Comparison of ENCODE assay signal across 8 cellular contexts in genomic region chr10:119655566-119656001, GRCh38. TPM values are rescaled to one million over a fixed set of nuclear protein-coding genes. Genes with fewer than 3 reads are reported as not detected.
DNase-seq lines count a peak whose midpoint lies in the region; FAIRE-seq and TF ChIP-seq lines count a peak whose summit lies in the region.

No MANE protein-coding gene starts in this region.

- H3K27me3 Mint-ChIP-seq in activated naive CD8-positive, alpha-beta T cell = no peaks in the 10 kb centered on the region

- H3K27ac Mint-ChIP-seq in activated naive CD8-positive, alpha-beta T cell = peak overlapping the region; percentile 83

- peaks cover 88% of the 10 kb centered on the region for H3K79me2 ChIP-seq in ACC112 (ENCODE audit: control insufficient read depth, insufficient read depth, low read length, unreplicated experiment)

- intact Hi-C loops in left ventricle myocardium inferior (cut with micrococcal nuclease) = no loop called here

- H3K9me3 ChIP-seq in left ventricle myocardium inferior (replicated peaks) = no peaks in the 10 kb centered on the region

- H3K4me3 ChIP-seq in ACC112 (ENCODE audit: low read depth, low read length) (peak overlapping the region; percentile 94), left ventricle myocardium inferior (peak overlapping the region; percentile 82)

- no peak for FAIRE-seq in RCC 7860 (lab: Jason Lieb, UNC)

- H3K36me3 ChIP-seq in ACC112 (ENCODE audit: insufficient read depth, low read length) (peaks cover 9% of the 10 kb centered on the region; the same call in 1 of the 2 replicates), left ventricle myocardium inferior (no peaks in the 10 kb centered on the region)

- H3K4me1 ChIP-seq in ACC112 (ENCODE audit: control insufficient read depth, insufficient read depth, low read length, unreplicated experiment) (peaks cover 61% of the 10 kb centered on the region), left ventricle myocardium inferior (peaks cover 89% of the 10 kb centered on the region)

- H3K27ac ChIP-seq in ACC112 (ENCODE audit: low read depth, low read length) (peak overlapping the region; percentile 95), left ventricle myocardium inferior (replicated peaks) (peak overlapping the region; percentile 94)

- no peak overlapping the region for H2AFZ ChIP-seq in ACC112 (ENCODE audit: low read length, unreplicated experiment)

- peak overlapping the region; percentile 73 for H3K4me3 Mint-ChIP-seq in activated naive CD8-positive, alpha-beta T cell

- H3K36me3 Mint-ChIP-seq in activated naive CD8-positive, alpha-beta T cell = no peaks in the 10 kb centered on the region

- H3K4me1 Mint-ChIP-seq in activated naive CD8-positive, alpha-beta T cell (ENCODE audit: low read depth) = peaks cover 66% of the 10 kb centered on the region

- DNase-seq in RCC 7860 (ENCODE audit: low spot score) (peak; percentile 23), left ventricle myocardium inferior (peak; percentile 46), NCI-H1694 (lab: John Stamatoyannopoulos, UW) (no peak), pons (ENCODE audit: low spot score) (no peak), SIG-M5 (lab: John Stamatoyannopoulos, UW) (no peak)
- DNase-seq in stimulated activated CD4-positive, alpha-beta T cell treated with anti-CD3 and anti-CD28 coated beads, TNF-alpha, amount 100 ng/mL, for 24 hours (ENCODE audit: low read depth in 3 of 3) = peak; percentile 26 to 57 (median 42)

- no peak for TF ChIP-seq CTCF in left ventricle myocardium inferior (IDR thresholded peaks at IDR 0.05; ENCODE audit: borderline replicate concordance)

- H3K27me3 ChIP-seq in ACC112 (ENCODE audit: insufficient read depth, low read length) (no peaks in the 10 kb centered on the region), left ventricle myocardium inferior (ENCODE audit: low read depth) (no peaks in the 10 kb centered on the region)

- H3K9me3 Mint-ChIP-seq in activated naive CD8-positive, alpha-beta T cell (ENCODE audit: low read depth) = no peaks in the 10 kb centered on the region

RNA-seq across cellular contexts. Expression of gene BAG3, which starts 4.4 kb away (rescaled TPM):
- total RNA-seq in left ventricle myocardium inferior = 164 TPM

RNA-seq across cellular contexts. Expression of gene TIAL1, which starts 58.8 kb away (rescaled TPM):
- total RNA-seq in left ventricle myocardium inferior = 73.9 TPM

Comparison
In these comparisons a context has a peak if more than half of its experiments do, and no peak if none do; other contexts are left out.
1. DNase-seq: peak in RCC 7860 (single experiment), left ventricle myocardium inferior (single experiment) and stimulated activated CD4-positive, alpha-beta T cell treated with anti-CD3 and anti-CD28 coated beads, TNF-alpha, amount 100 ng/mL, for 24 hours (3 of 3); none in NCI-H1694 (single experiment), pons (single experiment) and SIG-M5 (single experiment).